ENCODE assay signal across 8 cellular contexts in the genomic region with DNA sequence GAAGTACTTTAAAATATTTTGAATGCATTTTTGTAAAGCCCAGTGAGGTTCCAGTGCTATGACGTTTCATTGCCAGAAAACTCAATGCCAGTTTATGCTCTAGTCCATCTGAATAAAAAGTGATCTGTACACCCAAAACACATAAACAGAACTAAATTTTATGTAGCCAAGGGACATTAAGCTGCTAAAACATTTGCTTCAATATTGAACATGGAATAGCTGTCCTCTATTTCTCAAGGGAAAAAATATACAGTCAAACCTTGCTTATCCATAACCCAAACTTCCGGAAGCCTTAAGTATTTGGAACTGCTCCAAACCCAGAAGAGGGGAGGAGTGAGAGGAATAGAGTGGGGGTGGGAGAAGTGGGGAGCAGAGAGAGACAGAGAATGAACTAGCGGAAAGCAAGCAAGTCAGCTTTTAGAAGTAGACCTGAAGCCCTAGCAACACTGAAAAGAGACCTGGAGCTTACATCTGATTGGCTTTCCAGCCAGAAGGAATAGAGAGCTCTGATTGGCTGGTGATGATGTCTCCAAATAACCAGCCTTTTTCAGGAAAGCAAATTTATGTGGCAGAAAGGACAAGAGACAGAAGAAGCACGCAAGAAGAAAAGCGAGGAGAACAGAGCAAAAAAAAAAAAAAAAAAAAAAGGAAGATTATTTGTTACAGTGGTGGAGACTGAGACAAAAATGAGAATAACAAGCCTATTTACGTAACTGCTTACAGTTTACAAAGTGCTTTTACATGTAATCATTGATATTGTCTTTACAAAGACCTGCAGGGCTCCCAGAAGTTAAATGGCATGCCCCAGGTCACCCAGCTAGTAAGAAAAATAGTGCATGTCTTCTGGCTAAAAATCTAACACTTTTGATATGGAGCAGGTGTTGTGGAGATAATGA.
DNase-seq lines count a peak whose midpoint lies in the region; ATAC-seq and TF ChIP-seq lines count a peak whose summit lies in the region.

No MANE protein-coding gene starts in this region.

- no peak overlapping the region for H3K27ac Mint-ChIP-seq in WTC11

- intact Hi-C loops in head of caudate nucleus (cut with DNase I) = loop anchor here (5.0 kb wide), 1 partner anchor 525 kb away; the partner anchor contains the start of genes KLLN and PTEN

- H3K27me3 Mint-ChIP-seq in WTC11 (ENCODE audit: low read depth) = no peaks in the 10 kb centered on the region

- peak; percentile 90 for ATAC-seq in WTC11

- no peak for TF ChIP-seq CTCF in WTC11 (IDR thresholded peaks at IDR 0.05)

- POLR2A ChIA-PET in WTC11 (lab: Charles Lee) = interaction anchor here (0.6 to 1.2 kb wide), 5 partner anchors 52 to 525 kb away, joined by 3 to 16 read pairs (median 4); partner anchors contain the start of genes KLLN and PTEN

- CTCF ChIA-PET in WTC11 (lab: Charles Lee) = interaction anchor here (0.6 to 1.3 kb wide), 13 partner anchors 9 to 1433 kb away, joined by 3 to 7 read pairs (median 4); partner anchors contain the start of gene RNLS

- 0 out of 2 replicates have a peak, but pooled peaks cover 2% of the 10 kb centered on the region for H3K36me3 Mint-ChIP-seq in WTC11

- DNase-seq in Ammon's horn (ENCODE audit: low spot score) (peak; percentile 85), GM19238 (ENCODE audit: insufficient read length, low spot score) (peak; percentile 16), HT-29 (ENCODE audit: low spot score) (peak; percentile 65), WTC11 (ENCODE audit: low spot score) (no peak), head of caudate nucleus (peak in 34 of 42 donors; percentile 12 to 84 (median 46)), putamen (ENCODE audit: low spot score) (peak; percentile 80), NCI-H1092 (lab: John Stamatoyannopoulos, UW) (no peak)
- DNase-seq in stimulated activated CD4-positive, alpha-beta T cell treated with anti-CD3 and anti-CD28 coated beads, Interleukin-4, amount 100 ng/mL, for 1 hour = no peak

- peaks cover 6% of the 10 kb centered on the region for H3K4me1 Mint-ChIP-seq in WTC11

- H3K4me3 Mint-ChIP-seq in WTC11 = no peak overlapping the region

- peaks cover 9% of the 10 kb centered on the region for H3K9me3 Mint-ChIP-seq in WTC11

TF ChIP-seq in WTC11, 78 proteins besides CTCF, POLR2A, EP300 and RAD21:
- TF ChIP-seq MXD4 (CRISPR knock-in tag; IDR thresholded peaks at IDR 0.05; ENCODE audit: borderline replicate concordance) (no peak), MAX (CRISPR knock-in tag; IDR thresholded peaks at IDR 0.05) (no peak), MYBL2 (CRISPR knock-in tag; IDR thresholded peaks at IDR 0.05) (no peak), ELF4 (CRISPR knock-in tag; IDR thresholded peaks at IDR 0.05; ENCODE audit: low read depth) (no peak), HMGA2 (CRISPR knock-in tag; IDR thresholded peaks at IDR 0.05) (no peak), ATF1 (CRISPR knock-in tag; IDR thresholded peaks at IDR 0.05) (no peak), SOX15 (CRISPR knock-in tag; IDR thresholded peaks at IDR 0.05) (no peak), TCF7 (CRISPR knock-in tag; IDR thresholded peaks at IDR 0.05; ENCODE audit: low read depth) (no peak), ZNF121 (CRISPR knock-in tag; IDR thresholded peaks at IDR 0.05) (no peak)
- TF ChIP-seq, protein P1, sequence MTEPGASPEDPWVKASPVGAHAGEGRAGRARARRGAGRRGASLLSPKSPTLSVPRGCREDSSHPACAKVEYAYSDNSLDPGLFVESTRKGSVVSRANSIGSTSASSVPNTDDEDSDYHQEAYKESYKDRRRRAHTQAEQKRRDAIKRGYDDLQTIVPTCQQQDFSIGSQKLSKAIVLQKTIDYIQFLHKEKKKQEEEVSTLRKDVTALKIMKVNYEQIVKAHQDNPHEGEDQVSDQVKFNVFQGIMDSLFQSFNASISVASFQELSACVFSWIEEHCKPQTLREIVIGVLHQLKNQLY (CRISPR knock-in tag; IDR thresholded peaks at IDR 0.05) = no peak

Comparison
In these comparisons a context has a peak if more than half of its experiments do, and no peak if none do; other contexts are left out.
1. DNase-seq: peak in Ammon's horn (single experiment), GM19238 (single experiment), HT-29 (single experiment), head of caudate nucleus (34 of 42) and putamen (single experiment); none in WTC11 (single experiment), NCI-H1092 (single experiment) and stimulated activated CD4-positive, alpha-beta T cell treated with anti-CD3 and anti-CD28 coated beads, Interleukin-4, amount 100 ng/mL, for 1 hour (single experiment).